Comparison of ENCODE assay signal across 11 cellular contexts in genomic region chr12:52278530-52278929, GRCh38. TPM values are rescaled to one million over a fixed set of nuclear protein-coding genes. Genes with fewer than 3 reads are reported as not detected.
DNase-seq lines count a peak whose midpoint lies in the region; ATAC-seq, FAIRE-seq and TF ChIP-seq lines count a peak whose summit lies in the region.
"Had no signal": no experiment of that assay in that cellular context is flagged by ENCODE, and none has a peak within 500 bp of the region (broad histone marks: within the 10 kb centered on the region; RNA-seq: fewer than 3 reads in every experiment).

No MANE protein-coding gene starts in this region.

- peak overlapping the region; percentile 9 for H3K4me3 Mint-ChIP-seq in activated T-cell treated with anti-CD3 and anti-CD28 coated beads, Interleukin-2, amount 50 U/mL, for 4 hours
- peak overlapping the region; percentile 49 for H3K4me3 Mint-ChIP-seq in activated T-helper 1 cell treated with anti-CD3 and anti-CD28 coated beads, Interleukin-12 subunit alpha, Interleukin-12 subunit beta, Interleukin-2, Interleukin-4 antibody, amounts not matched to agents 30 ng/mL and 10 ng/mL and 1 ng/mL, durations not matched to agents 14 hours and 24 hours and 36 hours

- dilution Hi-C loops in keratinocyte (cut with MboI; ENCODE audit: extremely low pct_ligation_motif_present, low sequenced_read_pairs) = no loop called here

- H3K4me2 ChIP-seq in keratinocyte (ENCODE audit: control insufficient read depth, extremely low read depth, insufficient read depth, low read depth, low read length) = peak overlapping the region; percentile 69

- no peaks in the 10 kb centered on the region for H3K27me3 ChIP-seq in keratinocyte (ENCODE audit: control insufficient read depth, extremely low read depth, insufficient read depth, low read length)
- no peaks in the 10 kb centered on the region for H3K27me3 ChIP-seq in testis
- H3K27me3 ChIP-seq: gastrocnemius medialis had no signal

- H3K27me3 Mint-ChIP-seq in activated T-cell treated with anti-CD3 and anti-CD28 coated beads, Interleukin-2, amount 50 U/mL, for 4 hours (ENCODE audit: low read depth) = peaks cover 33% of the 10 kb centered on the region
- H3K27me3 Mint-ChIP-seq in activated T-helper 1 cell treated with anti-CD3 and anti-CD28 coated beads, Interleukin-12 subunit alpha, Interleukin-12 subunit beta, Interleukin-2, Interleukin-4 antibody, amounts not matched to agents 30 ng/mL and 10 ng/mL and 1 ng/mL, durations not matched to agents 14 hours and 24 hours and 36 hours (ENCODE audit: insufficient read depth) = peaks cover 26% of the 10 kb centered on the region

- peak overlapping the region; percentile 85 for H2AFZ ChIP-seq in keratinocyte (ENCODE audit: control insufficient read depth, low read length)

- peak in 1 of 2 donors; percentile 18 for ATAC-seq in activated T-cell treated with anti-CD3 and anti-CD28 coated beads, Interleukin-2, amount 50 U/mL, for 4 hours

- H4K20me1 ChIP-seq in keratinocyte (ENCODE audit: control insufficient read depth, extremely low read depth, insufficient read depth, low read length) = no peaks in the 10 kb centered on the region

- no peaks in the 10 kb centered on the region for H3K9me3 Mint-ChIP-seq in activated T-cell treated with anti-CD3 and anti-CD28 coated beads, Interleukin-2, amount 50 U/mL, for 4 hours
- H3K9me3 Mint-ChIP-seq in activated T-helper 1 cell treated with anti-CD3 and anti-CD28 coated beads, Interleukin-12 subunit alpha, Interleukin-12 subunit beta, Interleukin-2, Interleukin-4 antibody, amounts not matched to agents 30 ng/mL and 10 ng/mL and 1 ng/mL, durations not matched to agents 14 hours and 24 hours and 36 hours = no peaks in the 10 kb centered on the region

- no peaks in the 10 kb centered on the region for H3K79me2 ChIP-seq in keratinocyte (ENCODE audit: control insufficient read depth, insufficient read depth, low read length)

- H3K9me1 ChIP-seq in keratinocyte (ENCODE audit: control insufficient read depth, extremely low read depth, insufficient read depth, low read length) = no peaks in the 10 kb centered on the region

- 38 to 40% methylated on average over 9 of the region's 9 CpGs for WGBS in testis, 2 donors

- no peaks in the 10 kb centered on the region for H3K36me3 Mint-ChIP-seq in activated T-cell treated with anti-CD3 and anti-CD28 coated beads, Interleukin-2, amount 50 U/mL, for 4 hours (ENCODE audit: insufficient read depth)
- H3K36me3 Mint-ChIP-seq in activated T-helper 1 cell treated with anti-CD3 and anti-CD28 coated beads, Interleukin-12 subunit alpha, Interleukin-12 subunit beta, Interleukin-2, Interleukin-4 antibody, amounts not matched to agents 30 ng/mL and 10 ng/mL and 1 ng/mL, durations not matched to agents 14 hours and 24 hours and 36 hours (ENCODE audit: low read depth) = peaks cover 2% of the 10 kb centered on the region

- no peak for TF ChIP-seq POLR2A in testis (IDR thresholded peaks at IDR 0.05)

- no peak for DNase-seq in activated T-cell treated with anti-CD3 and anti-CD28 coated beads, Interleukin-2, amount 50 U/mL, for 4 hours
- DNase-seq in activated T-cell treated with anti-CD3 and anti-CD28 coated beads, Interleukin-2, amount 50 U/mL, for 1 hour = no peak
- DNase-seq in activated T-helper 1 cell treated with anti-CD3 and anti-CD28 coated beads, Interleukin-12 subunit alpha, Interleukin-12 subunit beta, Interleukin-2, Interleukin-4 antibody, amounts not matched to agents 30 ng/mL and 10 ng/mL and 1 ng/mL, durations not matched to agents 14 hours and 24 hours and 36 hours (ENCODE audit: low spot score) = no peak
- DNase-seq in keratinocyte (ENCODE audit: low read depth, low spot score) = no peak
- no peak for DNase-seq in testis
- no peak for DNase-seq in stimulated activated CD4-positive, alpha-beta T cell treated with anti-CD3 and anti-CD28 coated beads, Interleukin-4, amount 100 ng/mL, for 24 hours
- no peak for DNase-seq in NCI-H187 (lab: John Stamatoyannopoulos, UW)
- DNase-seq in activated CD4-positive, alpha-beta T cell treated with anti-CD3 and anti-CD28 coated beads for 1 hour = no peak
- DNase-seq: amniotic stem cell had no signal

- FAIRE-seq in keratinocyte (lab: Jason Lieb, UNC) = no peak

- intact Hi-C loops in activated T-helper 1 cell treated with anti-CD3 and anti-CD28 coated beads, Interleukin-12 subunit alpha, Interleukin-12 subunit beta, Interleukin-2, Interleukin-4 antibody, amounts not matched to agents 30 ng/mL and 10 ng/mL and 1 ng/mL, durations not matched to agents 14 hours and 24 hours and 36 hours (cut with micrococcal nuclease) = loop anchor here (5.0 kb wide), 1 partner anchor 49 kb away; no protein-coding TSS in a partner anchor
- intact Hi-C loops in testis (cut with DNase I; ENCODE audit: low total_unique reads) = no loop called here

- peak overlapping the region in 1 of 3 experiments; percentile 23 for H3K4me3 ChIP-seq in keratinocyte (ENCODE audit: control insufficient read depth in 2 of 3, extremely low read depth in 1 of 3, insufficient read depth in 2 of 3, low read depth in 1 of 3, low read length in 3 of 3)
- H3K4me3 ChIP-seq in testis = peak overlapping the region; percentile 21 to 46

- no peak overlapping the region for H3K27ac Mint-ChIP-seq in activated T-helper 1 cell treated with anti-CD3 and anti-CD28 coated beads, Interleukin-12 subunit alpha, Interleukin-12 subunit beta, Interleukin-2, Interleukin-4 antibody, amounts not matched to agents 30 ng/mL and 10 ng/mL and 1 ng/mL, durations not matched to agents 14 hours and 24 hours and 36 hours

- peak overlapping the region; percentile 84 for H3K9ac ChIP-seq in keratinocyte (ENCODE audit: control insufficient read depth, extremely low read depth, insufficient read depth, low read length)

- H3K4me1 ChIP-seq in keratinocyte (ENCODE audit: control insufficient read depth, extremely low read depth, insufficient read depth, low read length) = peaks cover 34% of the 10 kb centered on the region
- H3K4me1 ChIP-seq in testis = no peaks in the 10 kb centered on the region

- peaks cover 7% of the 10 kb centered on the region for H3K4me1 Mint-ChIP-seq in activated T-cell treated with anti-CD3 and anti-CD28 coated beads, Interleukin-2, amount 50 U/mL, for 4 hours (ENCODE audit: low read depth)
- peaks cover 23% of the 10 kb centered on the region for H3K4me1 Mint-ChIP-seq in activated T-helper 1 cell treated with anti-CD3 and anti-CD28 coated beads, Interleukin-12 subunit alpha, Interleukin-12 subunit beta, Interleukin-2, Interleukin-4 antibody, amounts not matched to agents 30 ng/mL and 10 ng/mL and 1 ng/mL, durations not matched to agents 14 hours and 24 hours and 36 hours (ENCODE audit: low read depth)

- H3K27ac ChIP-seq in keratinocyte (ENCODE audit: control insufficient read depth, insufficient read depth, low read length) = peak overlapping the region; percentile 99
- no peak overlapping the region for H3K27ac ChIP-seq in testis
- H3K27ac ChIP-seq: gastrocnemius medialis had no signal

- H3K9me3 ChIP-seq in keratinocyte (ENCODE audit: control insufficient read depth, low read depth, low read length) (no peaks in the 10 kb centered on the region), testis (no peaks in the 10 kb centered on the region)
- H3K9me3 ChIP-seq: gastrocnemius medialis had no signal

- H3K36me3 ChIP-seq in keratinocyte (ENCODE audit: control insufficient read depth in 2 of 2, extremely low read depth in 1 of 2, insufficient read depth in 2 of 2, low read length in 2 of 2) = no peaks in the 10 kb centered on the region
- no peaks in the 10 kb centered on the region for H3K36me3 ChIP-seq in testis (ENCODE audit: low read depth, missing control alignments)
- H3K36me3 ChIP-seq: gastrocnemius medialis had no signal

- TF ChIP-seq CTCF in keratinocyte (optimal IDR thresholded peaks at IDR 0.05 in 1 of 3, IDR thresholded peaks at IDR 0.05 in 1 of 3, conservative IDR thresholded peaks at IDR 0.05 in 1 of 3; ENCODE audit: extremely low read depth in 1 of 3, insufficient read depth in 2 of 3, low read length in 3 of 3) = no peak
- no peak for TF ChIP-seq CTCF in testis (IDR thresholded peaks at IDR 0.05)

RNA-seq across cellular contexts. Expression of gene KRT86, which starts 4.1 kb away (rescaled TPM):
- total RNA-seq in activated T-cell treated with anti-CD3 and anti-CD28 coated beads, Interleukin-2, amount 50 U/mL, for 4 hours = not detected
- total RNA-seq in activated T-helper 1 cell treated with anti-CD3 and anti-CD28 coated beads, Interleukin-12 subunit alpha, Interleukin-12 subunit beta, Interleukin-2, Interleukin-4 antibody, amounts not matched to agents 30 ng/mL and 10 ng/mL and 1 ng/mL, durations not matched to agents 14 hours and 24 hours and 36 hours = 0.73 and 0.93 TPM in 2 replicates
- polyA plus RNA-seq in keratinocyte (0.03 TPM in 1 of 3 replicates, not detected in the others), testis (ENCODE audit: insufficient read depth, low read depth, low replicate concordance) (4.0 TPM)
- polyA plus RNA-seq in keratinocyte (2011; ENCODE audit: low read depth) = not detected
- not detected in 2 replicates for polyA plus RNA-seq in keratinocyte (2011; cell fraction: cytosol; rRNA removed)
- not detected in 2 replicates for polyA plus RNA-seq in keratinocyte (2011; cell fraction: nucleus; rRNA removed)
- 0.20 TPM in 1 of 2 replicates, not detected in the other for polyA plus RNA-seq in keratinocyte (2012; ENCODE audit: low replicate concordance)
- not detected in 3 replicates for polyA minus RNA-seq in keratinocyte
- polyA minus RNA-seq in keratinocyte (2011; cell fraction: cytosol; rRNA and poly(A)+ RNA removed) = not detected
- polyA minus RNA-seq in keratinocyte (2011; cell fraction: nucleus; rRNA and poly(A)+ RNA removed) = not detected in 2 replicates
- total RNA-seq in testis = 1 to 10 TPM; 2.3 to 3.2 TPM

RNA-seq across cellular contexts. Expression of gene KRT81, which starts 12.8 kb away (rescaled TPM):
- total RNA-seq in activated T-cell treated with anti-CD3 and anti-CD28 coated beads, Interleukin-2, amount 50 U/mL, for 4 hours = under 1 TPM; 0.19 to 0.25 (median 0.24) TPM
- not detected in 2 replicates for total RNA-seq in activated T-helper 1 cell treated with anti-CD3 and anti-CD28 coated beads, Interleukin-12 subunit alpha, Interleukin-12 subunit beta, Interleukin-2, Interleukin-4 antibody, amounts not matched to agents 30 ng/mL and 10 ng/mL and 1 ng/mL, durations not matched to agents 14 hours and 24 hours and 36 hours
- polyA plus RNA-seq in keratinocyte = 0.03 to 0.15 TPM in 2 of 3 replicates, not detected in the other
- 0.96 TPM for polyA plus RNA-seq in keratinocyte (2011; ENCODE audit: low read depth)
- 0.04 and 0.05 TPM in 2 replicates for polyA plus RNA-seq in keratinocyte (2011; cell fraction: cytosol; rRNA removed)
- 0.09 TPM in 1 of 2 replicates, not detected in the other for polyA plus RNA-seq in keratinocyte (2011; cell fraction: nucleus; rRNA removed)
- 0.09 and 0.95 TPM in 2 replicates for polyA plus RNA-seq in keratinocyte (2012; ENCODE audit: low replicate concordance)
- 0.20 TPM in 1 of 3 replicates, not detected in the others for polyA minus RNA-seq in keratinocyte
- not detected for polyA minus RNA-seq in keratinocyte (2011; cell fraction: cytosol; rRNA and poly(A)+ RNA removed)
- polyA minus RNA-seq in keratinocyte (2011; cell fraction: nucleus; rRNA and poly(A)+ RNA removed) = not detected in 2 replicates
- under 1 TPM in 1 of 2 donors, not detected in 1; 0.74 TPM for total RNA-seq in testis
- polyA plus RNA-seq in testis (ENCODE audit: insufficient read depth, low read depth, low replicate concordance) = not detected
- total RNA-seq: gastrocnemius medialis, omental fat pad had no signal

RNA-seq across cellular contexts. Expression of gene KRT83, which starts 42.7 kb away (rescaled TPM):
- not detected for total RNA-seq in activated T-cell treated with anti-CD3 and anti-CD28 coated beads, Interleukin-2, amount 50 U/mL, for 4 hours
- total RNA-seq in activated T-helper 1 cell treated with anti-CD3 and anti-CD28 coated beads, Interleukin-12 subunit alpha, Interleukin-12 subunit beta, Interleukin-2, Interleukin-4 antibody, amounts not matched to agents 30 ng/mL and 10 ng/mL and 1 ng/mL, durations not matched to agents 14 hours and 24 hours and 36 hours = not detected in 2 replicates
- polyA plus RNA-seq in keratinocyte (not detected in 3 replicates), testis (ENCODE audit: insufficient read depth, low read depth, low replicate concordance) (0.44 TPM)
- polyA plus RNA-seq in keratinocyte (2011; ENCODE audit: low read depth) = not detected
- polyA plus RNA-seq in keratinocyte (2011; cell fraction: cytosol; rRNA removed) = not detected in 2 replicates
- polyA plus RNA-seq in keratinocyte (2011; cell fraction: nucleus; rRNA removed) = not detected in 2 replicates
- not detected in 2 replicates for polyA plus RNA-seq in keratinocyte (2012; ENCODE audit: low replicate concordance)
- not detected in 3 replicates for polyA minus RNA-seq in keratinocyte
- not detected for polyA minus RNA-seq in keratinocyte (2011; cell fraction: cytosol; rRNA and poly(A)+ RNA removed)
- polyA minus RNA-seq in keratinocyte (2011; cell fraction: nucleus; rRNA and poly(A)+ RNA removed) = not detected in 2 replicates
- 1 to 10 TPM in 1 of 2 donors, under 1 TPM in 1; 0.39 to 1.2 TPM for total RNA-seq in testis
- total RNA-seq: omental fat pad had no signal

RNA-seq across cellular contexts. Expression of gene KRT7, which starts 45.5 kb away (rescaled TPM):
- total RNA-seq in activated T-cell treated with anti-CD3 and anti-CD28 coated beads, Interleukin-2, amount 50 U/mL, for 4 hours = 1 to 10 TPM; 1.2 to 2.1 (median 1.5) TPM
- total RNA-seq in activated T-helper 1 cell treated with anti-CD3 and anti-CD28 coated beads, Interleukin-12 subunit alpha, Interleukin-12 subunit beta, Interleukin-2, Interleukin-4 antibody, amounts not matched to agents 30 ng/mL and 10 ng/mL and 1 ng/mL, durations not matched to agents 14 hours and 24 hours and 36 hours = 15.5 and 21.2 TPM in 2 replicates
- polyA plus RNA-seq in keratinocyte (112 to 224 TPM (median 117 TPM) in 3 replicates), testis (ENCODE audit: insufficient read depth, low read depth, low replicate concordance) (19.3 TPM)
- polyA plus RNA-seq in keratinocyte (2011; ENCODE audit: low read depth) = 24.1 TPM
- polyA plus RNA-seq in keratinocyte (2011; cell fraction: cytosol; rRNA removed) = 212 and 224 TPM in 2 replicates
- polyA plus RNA-seq in keratinocyte (2011; cell fraction: nucleus; rRNA removed) = 226 and 228 TPM in 2 replicates
- polyA plus RNA-seq in keratinocyte (2012; ENCODE audit: low replicate concordance) = 12.2 and 287 TPM in 2 replicates
- polyA minus RNA-seq in keratinocyte = 128 to 386 TPM (median 130 TPM) in 3 replicates
- 274 TPM for polyA minus RNA-seq in keratinocyte (2011; cell fraction: cytosol; rRNA and poly(A)+ RNA removed)
- polyA minus RNA-seq in keratinocyte (2011; cell fraction: nucleus; rRNA and poly(A)+ RNA removed) = 101 and 129 TPM in 2 replicates
- 1 to 10 TPM; 3.3 to 6.9 TPM for total RNA-seq in testis
